ENCODE assay signal across 31 cellular contexts in the genomic region with DNA sequence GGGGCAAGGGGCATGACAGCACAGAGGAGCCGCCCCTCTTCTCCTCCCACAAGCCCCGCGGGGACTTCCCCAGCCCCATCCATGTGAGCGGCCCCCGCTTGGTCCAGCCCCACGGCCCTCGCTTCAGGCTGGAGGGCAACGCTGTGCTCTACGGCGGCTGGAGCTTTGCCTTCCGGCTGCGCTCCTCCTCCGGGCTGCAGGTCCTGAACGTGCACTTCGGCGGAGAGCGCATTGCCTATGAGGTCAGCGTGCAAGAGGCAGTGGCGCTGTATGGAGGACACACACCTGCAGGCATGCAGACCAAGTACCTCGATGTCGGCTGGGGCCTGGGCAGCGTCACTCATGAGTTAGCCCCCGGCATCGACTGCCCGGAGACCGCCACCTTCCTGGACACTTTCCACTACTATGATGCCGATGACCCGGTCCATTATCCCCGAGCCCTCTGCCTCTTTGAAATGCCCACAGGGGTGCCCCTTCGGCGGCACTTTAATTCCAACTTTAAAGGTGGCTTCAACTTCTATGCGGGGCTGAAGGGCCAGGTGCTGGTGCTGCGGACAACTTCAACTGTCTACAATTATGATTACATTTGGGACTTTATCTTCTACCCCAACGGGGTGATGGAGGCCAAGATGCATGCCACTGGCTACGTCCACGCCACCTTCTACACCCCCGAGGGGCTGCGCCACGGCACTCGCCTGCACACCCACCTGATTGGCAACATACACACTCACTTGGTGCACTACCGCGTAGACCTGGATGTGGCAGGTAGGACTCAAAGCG. TPM values are rescaled to one million over a fixed set of nuclear protein-coding genes. Genes with fewer than 3 reads are reported as not detected.
"Had no signal": no experiment of that assay in that cellular context is flagged by ENCODE, and none has a peak within 500 bp of the region (broad histone marks: within the 10 kb centered on the region; RNA-seq: fewer than 3 reads in every experiment).

No MANE protein-coding gene starts in this region.

- H3K27ac ChIP-seq: hepatocyte, prostate gland, right atrium auricular region, stomach, suprapubic skin, tibial nerve, uterus had no signal

- H3K27me3 ChIP-seq: hepatocyte, right atrium auricular region, tibial nerve, uterus had no signal

- H3K9me3 Mint-ChIP-seq: activated naive CD8-positive, alpha-beta T cell treated with anti-CD3 and anti-CD28 coated beads, Interleukin-2, amount 50 U/mL, for 24 hours; immature natural killer cell; neural crest cell; stimulated activated effector memory CD8-positive, alpha-beta T cell treated with anti-CD3 and anti-CD28 coated beads, Interleukin-12 subunit alpha, Interleukin-12 subunit beta, amount 100 ng/mL, for 72 hours had no signal

- H3K9me3 ChIP-seq: prostate gland, right atrium auricular region, stomach, suprapubic skin, tibial nerve, uterus had no signal

- H3K4me3 ChIP-seq: hepatocyte, prostate gland, right atrium auricular region, stomach, suprapubic skin, tibial nerve, uterus had no signal

- H3K4me1 ChIP-seq: prostate gland, right atrium auricular region, stomach, suprapubic skin, tibial nerve, uterus had no signal

- DNase-seq: activated CD4-positive, alpha-beta T cell treated with anti-CD3 and anti-CD28 coated beads for 1 hour; activated CD4-positive, alpha-beta T cell treated with anti-CD3 and anti-CD28 coated beads, Interleukin-2, amount 50 U/mL, for 1 hour; activated effector memory CD4-positive, alpha-beta T cell treated with anti-CD3 and anti-CD28 coated beads, Interleukin-2, amount 50 U/mL, for 16 hours; activated naive CD4-positive, alpha-beta T cell treated with anti-CD3 and anti-CD28 coated beads, Interleukin-2, amount 50 U/mL, for 16 hours; activated naive CD8-positive, alpha-beta T cell treated with anti-CD3 and anti-CD28 coated beads, Interleukin-2, amount 50 U/mL, for 24 hours; activated T-cell treated with anti-CD3 and anti-CD28 coated beads for 4 hours; dermis blood vessel endothelial cell; effector memory CD4-positive, alpha-beta T cell; glutamatergic neuron; immature natural killer cell; kidney glomerular epithelial cell; left ventricle myocardium superior; stimulated activated CD4-positive, alpha-beta T cell treated with anti-CD3 and anti-CD28 coated beads, Interleukin-12 subunit alpha, Interleukin-12 subunit beta, amount 100 ng/mL, for 4 hours; stomach; T-helper 1 cell; uterus had no signal

- H3K36me3 ChIP-seq: prostate gland, right atrium auricular region, stomach, suprapubic skin, tibial nerve, uterus had no signal

- ATAC-seq: activated naive CD8-positive, alpha-beta T cell treated with anti-CD3 and anti-CD28 coated beads, Interleukin-2, amount 50 U/mL, for 24 hours; esophagus mucosa; left ventricle myocardium superior; stimulated activated effector memory CD8-positive, alpha-beta T cell treated with anti-CD3 and anti-CD28 coated beads, Interleukin-12 subunit alpha, Interleukin-12 subunit beta, amount 100 ng/mL, for 72 hours had no signal

- H3K4me1 Mint-ChIP-seq: activated naive CD8-positive, alpha-beta T cell treated with anti-CD3 and anti-CD28 coated beads, Interleukin-2, amount 50 U/mL, for 24 hours; brain; immature natural killer cell; neural crest cell had no signal

- H3K4me3 Mint-ChIP-seq: activated naive CD8-positive, alpha-beta T cell treated with anti-CD3 and anti-CD28 coated beads, Interleukin-2, amount 50 U/mL, for 24 hours; brain; immature natural killer cell; memory B cell; neural crest cell; stimulated activated effector memory CD8-positive, alpha-beta T cell treated with anti-CD3 and anti-CD28 coated beads, Interleukin-12 subunit alpha, Interleukin-12 subunit beta, amount 100 ng/mL, for 72 hours had no signal

- H3K27ac Mint-ChIP-seq: activated naive CD8-positive, alpha-beta T cell treated with anti-CD3 and anti-CD28 coated beads, Interleukin-2, amount 50 U/mL, for 24 hours; brain; immature natural killer cell; memory B cell; stimulated activated effector memory CD8-positive, alpha-beta T cell treated with anti-CD3 and anti-CD28 coated beads, Interleukin-12 subunit alpha, Interleukin-12 subunit beta, amount 100 ng/mL, for 72 hours had no signal

- H3K36me3 Mint-ChIP-seq: brain; immature natural killer cell; stimulated activated effector memory CD8-positive, alpha-beta T cell treated with anti-CD3 and anti-CD28 coated beads, Interleukin-12 subunit alpha, Interleukin-12 subunit beta, amount 100 ng/mL, for 72 hours had no signal

RNA-seq across cellular contexts. Expression of a gene that starts 5.1 kb away (rescaled TPM):
- total RNA-seq: activated CD8-positive, alpha-beta memory T cell treated with anti-CD3 and anti-CD28 coated beads for 36 hours; chondrocyte; dermis blood vessel endothelial cell; endothelial cell of umbilical vein; frontal cortex; neural crest cell; omental fat pad; right atrium auricular region; tibial nerve had no signal
- polyA plus RNA-seq: endothelial cell of umbilical vein, immature natural killer cell had no signal

RNA-seq across cellular contexts. Expression of a gene that starts 56.9 kb away (rescaled TPM):
- total RNA-seq: activated CD8-positive, alpha-beta memory T cell treated with anti-CD3 and anti-CD28 coated beads for 36 hours; chondrocyte; dermis blood vessel endothelial cell; endothelial cell of umbilical vein had no signal
- polyA plus RNA-seq: endothelial cell of umbilical vein had no signal

RNA-seq across cellular contexts. Expression of a gene that starts 57.3 kb away (rescaled TPM):
- total RNA-seq: activated CD8-positive, alpha-beta memory T cell treated with anti-CD3 and anti-CD28 coated beads for 36 hours; dermis blood vessel endothelial cell; endothelial cell of umbilical vein had no signal
